ENCODE assay signal across 35 cellular contexts in genomic region chr16:1670866-1671265, GRCh38.
"Had no signal": no experiment of that assay in that cellular context is flagged by ENCODE, and none has a peak within 500 bp of the region (broad histone marks: within the 10 kb centered on the region; RNA-seq: fewer than 3 reads in every experiment).

No MANE protein-coding gene starts in this region.

- ATAC-seq: activated CD8-positive, alpha-beta T cell treated with anti-CD3 and anti-CD28 coated beads for 36 hours; activated naive CD8-positive, alpha-beta T cell treated with anti-CD3 and anti-CD28 coated beads, Interleukin-2, amount 50 U/mL, for 24 hours; activated T-cell treated with anti-CD3 and anti-CD28 coated beads, Interleukin-2, amount 50 U/mL, for 4 hours; activated T-cell treated with anti-CD3 and anti-CD28 coated beads, Interleukin-2, amount 50 U/mL, for 72 hours; activated T-helper 17 cell treated with anti-CD3 and anti-CD28 coated beads, Interleukin-2, amount 50 U/mL, for 72 hours had no signal

- H3K27ac Mint-ChIP-seq: activated B cell treated with CpG ODN at 0.5 μM for 24 hours; activated CD4-positive, alpha-beta memory T cell treated with anti-CD3 and anti-CD28 coated beads for 36 hours; activated CD4-positive, alpha-beta T cell treated with anti-CD3 and anti-CD28 coated beads, Interleukin-2, amount 10 ng/mL, durations not matched to agents 24 days and 14 days; activated CD8-positive, alpha-beta T cell treated with anti-CD3 and anti-CD28 coated beads for 36 hours; activated naive CD4-positive, alpha-beta T cell treated with anti-CD3 and anti-CD28 coated beads for 36 hours; activated naive CD4-positive, alpha-beta T cell treated with anti-CD3 and anti-CD28 coated beads, Interleukin-2, amount 50 U/mL, for 24 hours; activated naive CD8-positive, alpha-beta T cell; activated naive CD8-positive, alpha-beta T cell treated with anti-CD3 and anti-CD28 coated beads, Interleukin-2, amount 10 ng/mL, durations not matched to agents 7 days and 5 days; activated naive CD8-positive, alpha-beta T cell treated with anti-CD3 and anti-CD28 coated beads, Interleukin-2, amount 50 U/mL, for 24 hours; activated T-cell treated with anti-CD3 and anti-CD28 coated beads, Interleukin-2, amount 50 U/mL, for 72 hours; activated T-helper 1 cell treated with anti-CD3 and anti-CD28 coated beads, Interleukin-12 subunit alpha, Interleukin-12 subunit beta, Interleukin-2, Interleukin-4 antibody, amounts not matched to agents 30 ng/mL and 10 ng/mL and 1 ng/mL, durations not matched to agents 14 hours and 24 hours and 36 hours; activated T-helper 17 cell treated with anti-CD3 and anti-CD28 coated beads, Interleukin-2, amount 50 U/mL, for 72 hours; brain; T-helper 1 cell treated with Interleukin-12 subunit alpha and Interleukin-12 subunit beta and Interleukin-4 antibody, amounts not matched to agents 30 μg/mL and 1 μg/mL, for 36 hours; T-helper 2 cell treated with Interferon-gamma antibody and Interleukin-4, amounts not matched to agents 5 μg/mL and 100 μg/mL, for 36 hours had no signal

- H3K4me3 Mint-ChIP-seq: activated B cell treated with CpG ODN at 0.5 μM for 24 hours; activated CD4-positive, alpha-beta memory T cell treated with anti-CD3 and anti-CD28 coated beads for 36 hours; activated CD4-positive, alpha-beta T cell treated with anti-CD3 and anti-CD28 coated beads, Interleukin-2, amount 10 ng/mL, durations not matched to agents 24 days and 14 days; activated CD8-positive, alpha-beta T cell treated with anti-CD3 and anti-CD28 coated beads for 36 hours; activated naive CD4-positive, alpha-beta T cell treated with anti-CD3 and anti-CD28 coated beads for 36 hours; activated naive CD4-positive, alpha-beta T cell treated with anti-CD3 and anti-CD28 coated beads, Interleukin-2, amount 50 U/mL, for 24 hours; activated naive CD8-positive, alpha-beta T cell; activated naive CD8-positive, alpha-beta T cell treated with anti-CD3 and anti-CD28 coated beads, Interleukin-2, amount 10 ng/mL, durations not matched to agents 7 days and 5 days; activated naive CD8-positive, alpha-beta T cell treated with anti-CD3 and anti-CD28 coated beads, Interleukin-2, amount 50 U/mL, for 24 hours; activated T-cell treated with anti-CD3 and anti-CD28 coated beads, Interleukin-2, amount 50 U/mL, for 4 hours; activated T-cell treated with anti-CD3 and anti-CD28 coated beads, Interleukin-2, amount 50 U/mL, for 72 hours; activated T-helper 1 cell treated with anti-CD3 and anti-CD28 coated beads, Interleukin-12 subunit alpha, Interleukin-12 subunit beta, Interleukin-2, Interleukin-4 antibody, amounts not matched to agents 30 ng/mL and 10 ng/mL and 1 ng/mL, durations not matched to agents 14 hours and 24 hours and 36 hours; activated T-helper 17 cell treated with anti-CD3 and anti-CD28 coated beads, Interleukin-2, amount 50 U/mL, for 72 hours; brain; central memory CD8-positive, alpha-beta T cell; T-helper 1 cell treated with Interleukin-12 subunit alpha and Interleukin-12 subunit beta and Interleukin-4 antibody, amounts not matched to agents 30 μg/mL and 1 μg/mL, for 36 hours; T-helper 2 cell treated with Interferon-gamma antibody and Interleukin-4, amounts not matched to agents 5 μg/mL and 100 μg/mL, for 36 hours had no signal

- DNase-seq: activated B cell treated with CpG ODN at 0.5 μM for 24 hours; activated CD4-positive, alpha-beta memory T cell treated with anti-CD3 and anti-CD28 coated beads for 36 hours; activated CD4-positive, alpha-beta T cell treated with anti-CD3 and anti-CD28 coated beads for 4 hours; activated CD4-positive, alpha-beta T cell treated with anti-CD3 and anti-CD28 coated beads, Interleukin-2, amount 10 ng/mL, durations not matched to agents 24 days and 14 days; activated CD4-positive, alpha-beta T cell treated with anti-CD3 and anti-CD28 coated beads, Interleukin-2, amount 50 U/mL, for 1 hour; activated CD4-positive, alpha-beta T cell treated with anti-CD3 and anti-CD28 coated beads, Interleukin-2, amount 50 U/mL, for 4 hours; activated CD4-positive, CD25-positive, alpha-beta regulatory T cell treated with anti-CD3 and anti-CD28 coated beads, Interleukin-2, amount 50 U/mL, for 72 hours; activated CD8-positive, alpha-beta memory T cell treated with anti-CD3 and anti-CD28 coated beads, Interleukin-2, amount 50 U/mL, for 4 hours; activated CD8-positive, alpha-beta T cell treated with anti-CD3 and anti-CD28 coated beads for 36 hours; activated gamma-delta T cell; activated naive CD4-positive, alpha-beta T cell treated with anti-CD3 and anti-CD28 coated beads for 36 hours; activated naive CD8-positive, alpha-beta T cell treated with anti-CD3 and anti-CD28 coated beads, Interleukin-2, amount 10 ng/mL, durations not matched to agents 7 days and 5 days; activated naive CD8-positive, alpha-beta T cell treated with anti-CD3 and anti-CD28 coated beads, Interleukin-2, amount 50 U/mL, for 24 hours; activated T-cell treated with anti-CD3 and anti-CD28 coated beads for 4 hours; activated T-cell treated with anti-CD3 and anti-CD28 coated beads, Interleukin-2, amount 50 U/mL, for 1 hour; activated T-cell treated with anti-CD3 and anti-CD28 coated beads, Interleukin-2, amount 50 U/mL, for 4 hours; activated T-cell treated with anti-CD3 and anti-CD28 coated beads, Interleukin-2, amount 50 U/mL, for 72 hours; amygdala; anterior cingulate cortex; caudate nucleus; cerebellar nuclear complex; T-helper 1 cell; T-helper 2 cell; T-helper 9 cell had no signal

- H3K36me3 Mint-ChIP-seq: activated naive CD8-positive, alpha-beta T cell had no signal

- H3K9me3 ChIP-seq: ascending aorta had no signal

- H3K9me3 Mint-ChIP-seq: activated B cell treated with CpG ODN at 0.5 μM for 24 hours; activated CD4-positive, alpha-beta memory T cell treated with anti-CD3 and anti-CD28 coated beads for 36 hours; activated CD4-positive, alpha-beta T cell treated with anti-CD3 and anti-CD28 coated beads, Interleukin-2, amount 10 ng/mL, durations not matched to agents 24 days and 14 days; activated CD8-positive, alpha-beta T cell treated with anti-CD3 and anti-CD28 coated beads for 36 hours; activated naive CD4-positive, alpha-beta T cell treated with anti-CD3 and anti-CD28 coated beads for 36 hours; activated naive CD4-positive, alpha-beta T cell treated with anti-CD3 and anti-CD28 coated beads, Interleukin-2, amount 50 U/mL, for 24 hours; activated naive CD8-positive, alpha-beta T cell treated with anti-CD3 and anti-CD28 coated beads, Interleukin-2, amount 10 ng/mL, durations not matched to agents 7 days and 5 days; activated naive CD8-positive, alpha-beta T cell treated with anti-CD3 and anti-CD28 coated beads, Interleukin-2, amount 50 U/mL, for 24 hours; activated T-cell treated with anti-CD3 and anti-CD28 coated beads, Interleukin-2, amount 50 U/mL, for 4 hours; activated T-cell treated with anti-CD3 and anti-CD28 coated beads, Interleukin-2, amount 50 U/mL, for 72 hours; activated T-helper 1 cell treated with anti-CD3 and anti-CD28 coated beads, Interleukin-12 subunit alpha, Interleukin-12 subunit beta, Interleukin-2, Interleukin-4 antibody, amounts not matched to agents 30 ng/mL and 10 ng/mL and 1 ng/mL, durations not matched to agents 14 hours and 24 hours and 36 hours; activated T-helper 17 cell treated with anti-CD3 and anti-CD28 coated beads, Interleukin-2, amount 50 U/mL, for 72 hours; brain; central memory CD8-positive, alpha-beta T cell; T-helper 1 cell treated with Interleukin-12 subunit alpha and Interleukin-12 subunit beta and Interleukin-4 antibody, amounts not matched to agents 30 μg/mL and 1 μg/mL, for 36 hours; T-helper 2 cell treated with Interferon-gamma antibody and Interleukin-4, amounts not matched to agents 5 μg/mL and 100 μg/mL, for 36 hours had no signal

- H3K27ac ChIP-seq: ascending aorta, cardiac muscle cell, VCaP had no signal

- H3K27me3 ChIP-seq: ascending aorta, cardiac muscle cell had no signal

- H3K4me1 ChIP-seq: ascending aorta had no signal

- H3K4me1 Mint-ChIP-seq: activated B cell treated with CpG ODN at 0.5 μM for 24 hours; activated CD4-positive, alpha-beta T cell treated with anti-CD3 and anti-CD28 coated beads, Interleukin-2, amount 10 ng/mL, durations not matched to agents 24 days and 14 days; activated naive CD4-positive, alpha-beta T cell treated with anti-CD3 and anti-CD28 coated beads, Interleukin-2, amount 50 U/mL, for 24 hours; activated naive CD8-positive, alpha-beta T cell treated with anti-CD3 and anti-CD28 coated beads, Interleukin-2, amount 10 ng/mL, durations not matched to agents 7 days and 5 days; activated naive CD8-positive, alpha-beta T cell treated with anti-CD3 and anti-CD28 coated beads, Interleukin-2, amount 50 U/mL, for 24 hours; activated T-helper 17 cell treated with anti-CD3 and anti-CD28 coated beads, Interleukin-2, amount 50 U/mL, for 72 hours; brain had no signal

- H3K4me3 ChIP-seq: ascending aorta, cardiac muscle cell had no signal
